In genomic region chr11:120184371-120184945, GRCh38 we compare ENCODE assay signal across 1 cellular context.
TF ChIP-seq lines count a peak whose summit lies in the region.

No MANE protein-coding gene starts in this region.

TF ChIP-seq in HepG2, 621 proteins besides CTCF, POLR2A, EP300 and RAD21 (continued from another document):
- no peak for TF ChIP-seq DZIP1 (CRISPR knock-in tag; IDR thresholded peaks at IDR 0.05)
- 0 out of 2 replicates have a peak, but pooled peaks have one; percentile 16 for TF ChIP-seq ZNF761 (CRISPR knock-in tag; conservative IDR thresholded peaks at IDR 0.05)
